1 cellular context compared by ENCODE assay signal in the genomic region with DNA sequence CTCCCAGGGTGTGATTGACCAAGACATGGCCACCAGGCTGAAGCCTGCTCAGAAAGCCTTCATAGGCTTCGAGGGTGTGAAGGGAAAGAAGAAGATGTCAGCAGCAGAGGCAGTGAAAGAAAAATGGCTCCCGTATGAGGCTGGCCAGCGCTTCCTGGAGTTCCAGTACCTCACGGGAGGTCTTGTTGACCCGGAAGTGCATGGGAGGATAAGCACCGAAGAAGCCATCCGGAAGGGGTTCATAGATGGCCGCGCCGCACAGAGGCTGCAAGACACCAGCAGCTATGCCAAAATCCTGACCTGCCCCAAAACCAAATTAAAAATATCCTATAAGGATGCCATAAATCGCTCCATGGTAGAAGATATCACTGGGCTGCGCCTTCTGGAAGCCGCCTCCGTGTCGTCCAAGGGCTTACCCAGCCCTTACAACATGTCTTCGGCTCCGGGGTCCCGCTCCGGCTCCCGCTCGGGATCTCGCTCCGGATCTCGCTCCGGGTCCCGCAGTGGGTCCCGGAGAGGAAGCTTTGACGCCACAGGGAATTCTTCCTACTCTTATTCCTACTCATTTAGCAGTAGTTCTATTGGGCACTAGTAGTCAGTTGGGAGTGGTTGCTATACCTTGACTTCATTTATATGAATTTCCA.
TF ChIP-seq lines count a peak whose summit lies in the region.

No MANE protein-coding gene starts in this region.

TF ChIP-seq in HepG2, 621 proteins besides CTCF, POLR2A, EP300 and RAD21 (continued from another document):
- no peak for TF ChIP-seq RFX1 (IDR thresholded peaks at IDR 0.05)
- no peak for TF ChIP-seq ZNF782 (CRISPR knock-in tag; IDR thresholded peaks at IDR 0.05; ENCODE audit: borderline replicate concordance)
- no peak for TF ChIP-seq ZNF792 (CRISPR knock-in tag; IDR thresholded peaks at IDR 0.05)
- TF ChIP-seq SMARCC2 (IDR thresholded peaks at IDR 0.05), result no peak
- TF ChIP-seq, protein P1, sequence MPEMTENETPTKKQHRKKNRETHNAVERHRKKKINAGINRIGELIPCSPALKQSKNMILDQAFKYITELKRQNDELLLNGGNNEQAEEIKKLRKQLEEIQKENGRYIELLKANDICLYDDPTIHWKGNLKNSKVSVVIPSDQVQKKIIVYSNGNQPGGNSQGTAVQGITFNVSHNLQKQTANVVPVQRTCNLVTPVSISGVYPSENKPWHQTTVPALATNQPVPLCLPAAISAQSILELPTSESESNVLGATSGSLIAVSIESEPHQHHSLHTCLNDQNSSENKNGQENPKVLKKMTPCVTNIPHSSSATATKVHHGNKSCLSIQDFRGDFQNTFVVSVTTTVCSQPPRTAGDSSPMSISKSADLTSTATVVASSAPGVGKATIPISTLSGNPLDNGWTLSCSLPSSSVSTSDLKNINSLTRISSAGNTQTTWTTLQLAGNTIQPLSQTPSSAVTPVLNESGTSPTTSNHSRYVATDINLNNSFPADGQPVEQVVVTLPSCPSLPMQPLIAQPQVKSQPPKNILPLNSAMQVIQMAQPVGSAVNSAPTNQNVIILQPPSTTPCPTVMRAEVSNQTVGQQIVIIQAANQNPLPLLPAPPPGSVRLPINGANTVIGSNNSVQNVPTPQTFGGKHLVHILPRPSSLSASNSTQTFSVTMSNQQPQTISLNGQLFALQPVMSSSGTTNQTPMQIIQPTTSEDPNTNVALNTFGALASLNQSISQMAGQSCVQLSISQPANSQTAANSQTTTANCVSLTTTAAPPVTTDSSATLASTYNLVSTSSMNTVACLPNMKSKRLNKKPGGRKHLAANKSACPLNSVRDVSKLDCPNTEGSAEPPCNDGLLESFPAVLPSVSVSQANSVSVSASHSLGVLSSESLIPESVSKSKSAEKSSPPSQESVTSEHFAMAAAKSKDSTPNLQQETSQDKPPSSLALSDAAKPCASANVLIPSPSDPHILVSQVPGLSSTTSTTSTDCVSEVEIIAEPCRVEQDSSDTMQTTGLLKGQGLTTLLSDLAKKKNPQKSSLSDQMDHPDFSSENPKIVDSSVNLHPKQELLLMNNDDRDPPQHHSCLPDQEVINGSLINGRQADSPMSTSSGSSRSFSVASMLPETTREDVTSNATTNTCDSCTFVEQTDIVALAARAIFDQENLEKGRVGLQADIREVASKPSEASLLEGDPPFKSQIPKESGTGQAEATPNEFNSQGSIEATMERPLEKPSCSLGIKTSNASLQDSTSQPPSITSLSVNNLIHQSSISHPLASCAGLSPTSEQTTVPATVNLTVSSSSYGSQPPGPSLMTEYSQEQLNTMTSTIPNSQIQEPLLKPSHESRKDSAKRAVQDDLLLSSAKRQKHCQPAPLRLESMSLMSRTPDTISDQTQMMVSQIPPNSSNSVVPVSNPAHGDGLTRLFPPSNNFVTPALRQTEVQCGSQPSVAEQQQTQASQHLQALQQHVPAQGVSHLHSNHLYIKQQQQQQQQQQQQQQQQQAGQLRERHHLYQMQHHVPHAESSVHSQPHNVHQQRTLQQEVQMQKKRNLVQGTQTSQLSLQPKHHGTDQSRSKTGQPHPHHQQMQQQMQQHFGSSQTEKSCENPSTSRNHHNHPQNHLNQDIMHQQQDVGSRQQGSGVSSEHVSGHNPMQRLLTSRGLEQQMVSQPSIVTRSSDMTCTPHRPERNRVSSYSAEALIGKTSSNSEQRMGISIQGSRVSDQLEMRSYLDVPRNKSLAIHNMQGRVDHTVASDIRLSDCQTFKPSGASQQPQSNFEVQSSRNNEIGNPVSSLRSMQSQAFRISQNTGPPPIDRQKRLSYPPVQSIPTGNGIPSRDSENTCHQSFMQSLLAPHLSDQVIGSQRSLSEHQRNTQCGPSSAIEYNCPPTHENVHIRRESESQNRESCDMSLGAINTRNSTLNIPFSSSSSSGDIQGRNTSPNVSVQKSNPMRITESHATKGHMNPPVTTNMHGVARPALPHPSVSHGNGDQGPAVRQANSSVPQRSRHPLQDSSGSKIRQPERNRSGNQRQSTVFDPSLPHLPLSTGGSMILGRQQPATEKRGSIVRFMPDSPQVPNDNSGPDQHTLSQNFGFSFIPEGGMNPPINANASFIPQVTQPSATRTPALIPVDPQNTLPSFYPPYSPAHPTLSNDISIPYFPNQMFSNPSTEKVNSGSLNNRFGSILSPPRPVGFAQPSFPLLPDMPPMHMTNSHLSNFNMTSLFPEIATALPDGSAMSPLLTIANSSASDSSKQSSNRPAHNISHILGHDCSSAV (CRISPR knock-in tag; IDR thresholded peaks at IDR 0.05; ENCODE audit: borderline replicate concordance), result no peak
- no peak for TF ChIP-seq ZNF639 (CRISPR knock-in tag; conservative IDR thresholded peaks at IDR 0.05)
- no peak for TF ChIP-seq ZNF281 (CRISPR knock-in tag; IDR thresholded peaks at IDR 0.05; ENCODE audit: borderline replicate concordance)
- TF ChIP-seq NFE2L1 (CRISPR knock-in tag; IDR thresholded peaks at IDR 0.05; ENCODE audit: borderline replicate concordance), result no peak
- no peak for TF ChIP-seq CREM (IDR thresholded peaks at IDR 0.05)
- no peak for TF ChIP-seq CREM (CRISPR knock-in tag; IDR thresholded peaks at IDR 0.05)
- no peak for TF ChIP-seq ZNF740 (CRISPR knock-in tag; IDR thresholded peaks at IDR 0.05)
- no peak for TF ChIP-seq ARNT2 (CRISPR knock-in tag; IDR thresholded peaks at IDR 0.05; ENCODE audit: low read depth)
- TF ChIP-seq SMYD3 (CRISPR knock-in tag; IDR thresholded peaks at IDR 0.05), result no peak
- TF ChIP-seq TOPORS (CRISPR knock-in tag; IDR thresholded peaks at IDR 0.05), result no peak
- no peak for TF ChIP-seq ZNF619 (CRISPR knock-in tag; IDR thresholded peaks at IDR 0.05)
- TF ChIP-seq, protein P2, sequence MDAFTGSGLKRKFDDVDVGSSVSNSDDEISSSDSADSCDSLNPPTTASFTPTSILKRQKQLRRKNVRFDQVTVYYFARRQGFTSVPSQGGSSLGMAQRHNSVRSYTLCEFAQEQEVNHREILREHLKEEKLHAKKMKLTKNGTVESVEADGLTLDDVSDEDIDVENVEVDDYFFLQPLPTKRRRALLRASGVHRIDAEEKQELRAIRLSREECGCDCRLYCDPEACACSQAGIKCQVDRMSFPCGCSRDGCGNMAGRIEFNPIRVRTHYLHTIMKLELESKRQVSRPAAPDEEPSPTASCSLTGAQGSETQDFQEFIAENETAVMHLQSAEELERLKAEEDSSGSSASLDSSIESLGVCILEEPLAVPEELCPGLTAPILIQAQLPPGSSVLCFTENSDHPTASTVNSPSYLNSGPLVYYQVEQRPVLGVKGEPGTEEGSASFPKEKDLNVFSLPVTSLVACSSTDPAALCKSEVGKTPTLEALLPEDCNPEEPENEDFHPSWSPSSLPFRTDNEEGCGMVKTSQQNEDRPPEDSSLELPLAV (CRISPR knock-in tag; conservative IDR thresholded peaks at IDR 0.05; ENCODE audit: low read depth), result no peak
- TF ChIP-seq, protein P3, sequence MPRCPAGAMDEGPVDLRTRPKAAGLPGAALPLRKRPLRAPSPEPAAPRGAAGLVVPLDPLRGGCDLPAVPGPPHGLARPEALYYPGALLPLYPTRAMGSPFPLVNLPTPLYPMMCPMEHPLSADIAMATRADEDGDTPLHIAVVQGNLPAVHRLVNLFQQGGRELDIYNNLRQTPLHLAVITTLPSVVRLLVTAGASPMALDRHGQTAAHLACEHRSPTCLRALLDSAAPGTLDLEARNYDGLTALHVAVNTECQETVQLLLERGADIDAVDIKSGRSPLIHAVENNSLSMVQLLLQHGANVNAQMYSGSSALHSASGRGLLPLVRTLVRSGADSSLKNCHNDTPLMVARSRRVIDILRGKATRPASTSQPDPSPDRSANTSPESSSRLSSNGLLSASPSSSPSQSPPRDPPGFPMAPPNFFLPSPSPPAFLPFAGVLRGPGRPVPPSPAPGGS (CRISPR knock-in tag; IDR thresholded peaks at IDR 0.05), result no peak
- no peak for TF ChIP-seq DNMT3B (CRISPR knock-in tag; conservative IDR thresholded peaks at IDR 0.05)
- TF ChIP-seq ZBTB38 (CRISPR knock-in tag; IDR thresholded peaks at IDR 0.05), result 0 out of 2 replicates have a peak, but pooled peaks have one; percentile 28
- no peak for TF ChIP-seq SIX4 (CRISPR knock-in tag; IDR thresholded peaks at IDR 0.05)
- no peak for TF ChIP-seq ETV6 (CRISPR knock-in tag; conservative IDR thresholded peaks at IDR 0.05)
